ENCODE assay signal across 14 cellular contexts in genomic region chr2:16260041-16260440, GRCh38.
DNase-seq lines count a peak whose midpoint lies in the region; ATAC-seq and TF ChIP-seq lines count a peak whose summit lies in the region.
"Had no signal": no experiment of that assay in that cellular context is flagged by ENCODE, and none has a peak within 500 bp of the region (broad histone marks: within the 10 kb centered on the region; RNA-seq: fewer than 3 reads in every experiment).

No MANE protein-coding gene starts in this region.

- H3K27me3 ChIP-seq in right atrium auricular region (no peaks in the 10 kb centered on the region), body of pancreas (no peaks in the 10 kb centered on the region), neuronal stem cell (ENCODE audit: control insufficient read depth in 3 of 3, insufficient read depth in 3 of 3, low read depth in 1 of 3, low read length in 3 of 3) (no peaks in the 10 kb centered on the region)
- H3K27me3 ChIP-seq: BLaER1 had no signal

- DNase-seq in left ventricle myocardium superior (no peak), right atrium auricular region (ENCODE audit: low spot score) (no peak), body of pancreas (peak; percentile 47 to 74 (median 56)), neuronal stem cell (ENCODE audit: low spot score) (no peak), NCI-H1048 (lab: John Stamatoyannopoulos, UW) (no peak)
- DNase-seq: Caco-2; CD8-positive, alpha-beta memory T cell; HCEC 1CT; HFFc6; IMR-90; KG1 had no signal

- H3K9ac ChIP-seq in neuronal stem cell (ENCODE audit: low read depth, low read length, poor library complexity): no peak overlapping the region
- H3K9ac ChIP-seq: BLaER1 had no signal

- no peak overlapping the region for H2BK5ac ChIP-seq in neuronal stem cell (ENCODE audit: low read length)

- peak overlapping the region; percentile 84 for H3K18ac ChIP-seq in neuronal stem cell (ENCODE audit: low read length)

- TF ChIP-seq POLR2A in body of pancreas (IDR thresholded peaks at IDR 0.05): no peak

- no peak overlapping the region for H2BK15ac ChIP-seq in neuronal stem cell (ENCODE audit: low read length)

- H3K4ac ChIP-seq in neuronal stem cell (ENCODE audit: low read length): no peak overlapping the region

- H2BK120ac ChIP-seq in neuronal stem cell (ENCODE audit: low read depth, low read length): no peak overlapping the region

- H4K91ac ChIP-seq in neuronal stem cell (ENCODE audit: low read depth, low read length, poor library complexity): no peak overlapping the region

- no peak overlapping the region for H3K4me3 ChIP-seq in right atrium auricular region
- H3K4me3 ChIP-seq in body of pancreas: no peak overlapping the region
- no peak overlapping the region for H3K4me3 ChIP-seq in neuronal stem cell (ENCODE audit: low read length in 2 of 2)
- H3K4me3 ChIP-seq: BLaER1 had no signal

- peak; percentile 32 for ATAC-seq in left ventricle myocardium superior
- ATAC-seq in body of pancreas: peak; percentile 88
- ATAC-seq in HG02759 (IDR thresholded peaks at IDR 0.05; ENCODE audit: unreplicated experiment): no peak
- ATAC-seq in HG02610 (IDR thresholded peaks at IDR 0.05; ENCODE audit: unreplicated experiment): no peak

- no peak overlapping the region for H3K14ac ChIP-seq in neuronal stem cell (ENCODE audit: low read length)

- no peak overlapping the region for H4K8ac ChIP-seq in neuronal stem cell (ENCODE audit: low read depth, low read length)

- intact Hi-C loops in left ventricle myocardium superior (cut with micrococcal nuclease): no loop called here
- intact Hi-C loops in body of pancreas (cut with DNase I): no loop called here

- H2AK5ac ChIP-seq in neuronal stem cell (ENCODE audit: low read depth, low read length): peak overlapping the region; percentile 65

- TF ChIP-seq CTCF in right atrium auricular region (IDR thresholded peaks at IDR 0.05) (no peak), body of pancreas (IDR thresholded peaks at IDR 0.05) (no peak)

- H3K4me1 ChIP-seq in right atrium auricular region (no peaks in the 10 kb centered on the region), body of pancreas (peaks cover 17% of the 10 kb centered on the region), neuronal stem cell (ENCODE audit: control insufficient read depth in 2 of 2, insufficient read depth in 1 of 2, low read depth in 1 of 2, low read length in 2 of 2) (peaks cover 11 to 13% of the 10 kb centered on the region in 2 donors)

- H2BK12ac ChIP-seq in neuronal stem cell (ENCODE audit: low read length): no peak overlapping the region

- H2AFZ ChIP-seq in neuronal stem cell (ENCODE audit: low read length): no peak overlapping the region

- H3K79me1 ChIP-seq in neuronal stem cell (ENCODE audit: low read depth, low read length): no peaks in the 10 kb centered on the region

- no peak overlapping the region for H3K27ac ChIP-seq in right atrium auricular region
- peak overlapping the region in 1 of 4 donors; percentile 36 for H3K27ac ChIP-seq in body of pancreas
- no peak overlapping the region for H3K27ac ChIP-seq in neuronal stem cell (replicated peaks; ENCODE audit: low read length)
- H3K27ac ChIP-seq: BLaER1 had no signal

- H3K9me3 ChIP-seq in right atrium auricular region: no peaks in the 10 kb centered on the region
- H3K9me3 ChIP-seq in body of pancreas: no peaks in the 10 kb centered on the region
- H3K9me3 ChIP-seq in neuronal stem cell (replicated peaks in 1 of 2; ENCODE audit: control insufficient read depth in 2 of 2, insufficient read depth in 1 of 2, low read depth in 1 of 2, low read length in 2 of 2): no peaks in the 10 kb centered on the region
- H3K9me3 ChIP-seq: BLaER1, Caco-2 had no signal

- H3K36me3 ChIP-seq in right atrium auricular region: no peaks in the 10 kb centered on the region
- H3K36me3 ChIP-seq in body of pancreas (replicated peaks in 1 of 2; ENCODE audit: insufficient read depth in 1 of 2, low read depth in 2 of 2): no peaks in the 10 kb centered on the region
- no peaks in the 10 kb centered on the region for H3K36me3 ChIP-seq in neuronal stem cell (replicated peaks in 1 of 2; ENCODE audit: control insufficient read depth in 2 of 2, insufficient read depth in 2 of 2, low read length in 2 of 2)
- H3K36me3 ChIP-seq: BLaER1 had no signal

- peak overlapping the region; percentile 81 for H3K23ac ChIP-seq in neuronal stem cell (ENCODE audit: low read depth, low read length, poor library complexity)

- H3K4me2 ChIP-seq in neuronal stem cell (ENCODE audit: insufficient read depth, low read length, poor library complexity, severe bottlenecking): no peak overlapping the region
- H3K4me2 ChIP-seq: BLaER1 had no signal

- 16 to 17% methylated on average over 4 of the region's 4 CpGs for WGBS in body of pancreas, 2 donors
- no CpG with 5 or more reads among the region's 4 CpGs for WGBS in neuronal stem cell (ENCODE audit: extremely low coverage in 2 of 2, insufficient read length in 2 of 2, insufficient replicate concordance in 1 of 2), 2 donors

Comparison
In these comparisons a context has a peak if more than half of its experiments do, and no peak if none do; other contexts are left out.
1. ATAC-seq: peak in left ventricle myocardium superior (single experiment) and body of pancreas (single experiment); none in HG02759 (single experiment) and HG02610 (single experiment).
2. DNase-seq: peak in body of pancreas (4 of 4); none in left ventricle myocardium superior (single experiment), right atrium auricular region (single experiment), neuronal stem cell (single experiment) and NCI-H1048 (single experiment).